12 cellular contexts compared by ENCODE assay signal in the genomic region with DNA sequence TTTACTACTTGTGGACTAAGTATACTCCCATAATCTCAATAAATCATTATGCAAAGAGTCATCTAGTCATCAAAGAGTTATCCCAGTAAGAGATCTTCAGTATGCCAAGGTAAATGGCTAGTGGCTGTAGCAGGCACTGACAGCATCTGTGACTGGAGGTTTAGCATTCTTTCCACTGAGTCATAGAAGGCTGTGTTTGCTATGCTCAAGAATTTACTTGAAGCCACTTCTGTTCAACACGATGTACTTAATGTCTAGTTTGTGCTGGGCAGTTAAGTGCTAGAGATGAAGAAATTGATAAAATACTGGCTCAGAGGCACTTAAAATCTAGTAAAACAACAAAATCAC. TPM values are rescaled to one million over a fixed set of nuclear protein-coding genes. Genes with fewer than 3 reads are reported as not detected.
DNase-seq lines count a peak whose midpoint lies in the region; ATAC-seq and TF ChIP-seq lines count a peak whose summit lies in the region.
"Had no signal": no experiment of that assay in that cellular context is flagged by ENCODE, and none has a peak within 500 bp of the region (broad histone marks: within the 10 kb centered on the region; RNA-seq: fewer than 3 reads in every experiment).

No MANE protein-coding gene starts in this region.

- no peaks in the 10 kb centered on the region for H4K20me1 ChIP-seq in PC-9 (ENCODE audit: insufficient read depth)
- H4K20me1 ChIP-seq: BLaER1 had no signal

- H3K79me2 ChIP-seq in PC-9 (ENCODE audit: low read depth): no peaks in the 10 kb centered on the region

- H3K4me3 ChIP-seq in PC-9 (no peak overlapping the region), skeletal muscle satellite cell (ENCODE audit: low read length) (no peak overlapping the region)
- H3K4me3 ChIP-seq: BLaER1, testis had no signal

- H3K9me3 Mint-ChIP-seq in activated CD4-positive, alpha-beta T cell treated with anti-CD3 and anti-CD28 coated beads for 36 hours (ENCODE audit: low read depth): peaks cover 12% of the 10 kb centered on the region

- H3K9ac ChIP-seq in skeletal muscle satellite cell (ENCODE audit: low read depth, low read length): peak overlapping the region; percentile 19
- H3K9ac ChIP-seq: BLaER1 had no signal

- no peak overlapping the region for H3K4me3 Mint-ChIP-seq in activated CD4-positive, alpha-beta T cell treated with anti-CD3 and anti-CD28 coated beads for 36 hours

- H3K36me3 ChIP-seq in PC-9 (ENCODE audit: low read depth) (no peaks in the 10 kb centered on the region), skeletal muscle satellite cell (ENCODE audit: insufficient read depth, low read length) (no peaks in the 10 kb centered on the region)

- CTCF ChIA-PET in activated CD4-positive, alpha-beta T cell treated with anti-CD3 and anti-CD28 coated beads for 36 hours (lab: Charles Lee): no interaction called here
- CTCF ChIA-PET in PC-9 (lab: Charles Lee): no interaction called here

- H3K36me3 Mint-ChIP-seq in activated CD4-positive, alpha-beta T cell treated with anti-CD3 and anti-CD28 coated beads for 36 hours (ENCODE audit: low read depth): peaks cover 82% of the 10 kb centered on the region

- H3K9me2 ChIP-seq in PC-9 (ENCODE audit: insufficient read depth): no peaks in the 10 kb centered on the region

- no peak overlapping the region for H2AFZ ChIP-seq in PC-9

- H3F3A ChIP-seq in PC-9 (ENCODE audit: insufficient read depth, low read depth): peaks cover 14% of the 10 kb centered on the region; the same call in 1 of the 2 replicates

- H3K4me1 ChIP-seq in PC-9 (replicated peaks; ENCODE audit: insufficient read depth) (peaks cover 33% of the 10 kb centered on the region), skeletal muscle satellite cell (ENCODE audit: control insufficient read depth, insufficient read depth, low read length) (peaks cover 32% of the 10 kb centered on the region)
- H3K4me1 ChIP-seq: testis had no signal

- peak overlapping the region; percentile 86 for H3K27ac Mint-ChIP-seq in activated CD4-positive, alpha-beta T cell treated with anti-CD3 and anti-CD28 coated beads for 36 hours

- peaks cover 83% of the 10 kb centered on the region for H3K4me1 Mint-ChIP-seq in activated CD4-positive, alpha-beta T cell treated with anti-CD3 and anti-CD28 coated beads for 36 hours

- H3K9me3 ChIP-seq in PC-9 (ENCODE audit: insufficient read depth, low read depth) (peaks cover 3% of the 10 kb centered on the region; the same call in 1 of the 2 replicates), skeletal muscle satellite cell (replicated peaks; ENCODE audit: low read length) (no peaks in the 10 kb centered on the region)
- H3K9me3 ChIP-seq: testis had no signal

- intact Hi-C loops in activated CD4-positive, alpha-beta T cell treated with anti-CD3 and anti-CD28 coated beads for 36 hours (cut with DNase I, micrococcal nuclease): loop anchor here in 1 of 2 experiments (2.0 kb wide), 1 partner anchor 15 kb away; no protein-coding TSS in a partner anchor
- intact Hi-C loops in PC-9 (cut with micrococcal nuclease; ENCODE audit: unreplicated experiment): loop anchor here (1.0 kb wide), 1 partner anchor 220 kb away; no protein-coding TSS in a partner anchor

- H3K27me3 Mint-ChIP-seq in activated CD4-positive, alpha-beta T cell treated with anti-CD3 and anti-CD28 coated beads for 36 hours: no peaks in the 10 kb centered on the region

- BruUV-seq in PC-9 (replicated peaks; lab: Mats Ljungman, UMichigan): no TSS peak

- no peak for TF ChIP-seq CTCF in PC-9 (conservative IDR thresholded peaks at IDR 0.05)

- ATAC-seq in activated CD4-positive, alpha-beta T cell treated with anti-CD3 and anti-CD28 coated beads for 36 hours: peak; percentile 72

- H3K27me3 ChIP-seq in PC-9 (ENCODE audit: insufficient read depth, low read depth): no peaks in the 10 kb centered on the region
- no peaks in the 10 kb centered on the region for H3K27me3 ChIP-seq in skeletal muscle satellite cell (ENCODE audit: control insufficient read depth, insufficient read depth, low read length)
- H3K27me3 ChIP-seq: BLaER1, testis had no signal

- H3K27ac ChIP-seq in PC-9 (peak overlapping the region; percentile 11), epithelial cell of prostate (peak overlapping the region; percentile 66)
- H3K27ac ChIP-seq: BLaER1, testis had no signal

- DNase-seq in activated CD4-positive, alpha-beta T cell treated with anti-CD3 and anti-CD28 coated beads for 36 hours: peak; percentile 39
- no peak for DNase-seq in activated CD4-positive, alpha-beta T cell treated with anti-CD3 and anti-CD28 coated beads, Interleukin-2, amount 50 U/mL, for 48 hours
- peak; percentile 59 to 98 for DNase-seq in PC-9
- peak; percentile 73 for DNase-seq in epithelial cell of prostate (ENCODE audit: low read depth, low spot score)
- no peak for DNase-seq in COLO668 (lab: John Stamatoyannopoulos, UW; ENCODE audit: unreplicated experiment)
- no peak for DNase-seq in activated CD4-positive, alpha-beta T cell treated with anti-CD3 and anti-CD28 coated beads for 48 hours
- DNase-seq in NCI-H1417 (lab: John Stamatoyannopoulos, UW): no peak
- DNase-seq: cortex of kidney, kidney, testis had no signal

- POLR2A ChIA-PET in activated CD4-positive, alpha-beta T cell treated with anti-CD3 and anti-CD28 coated beads for 36 hours (lab: Charles Lee): no interaction called here
- POLR2A ChIA-PET in PC-9 (lab: Charles Lee; ENCODE audit: unreplicated experiment): interaction anchor here (0.7 kb wide), 1 partner anchor 457 kb away, joined by 3 read pairs; no protein-coding TSS in a partner anchor

- H3K4me2 ChIP-seq in PC-9: 0 out of 2 replicates have a peak overlapping the region, but pooled peaks have one; percentile 3
- peak overlapping the region; percentile 4 for H3K4me2 ChIP-seq in skeletal muscle satellite cell (ENCODE audit: low read length)
- H3K4me2 ChIP-seq: BLaER1 had no signal

RNA-seq across cellular contexts. Expression of a gene that starts 13.1 kb away (rescaled TPM):
- total RNA-seq in activated CD4-positive, alpha-beta T cell treated with anti-CD3 and anti-CD28 coated beads for 36 hours: 100 to 1,000 TPM; 313 to 418 TPM
- total RNA-seq in PC-9 (2021): 45.1 and 54.7 TPM in 2 replicates
- total RNA-seq in skeletal muscle satellite cell (2012; rRNA removed): not detected in 2 replicates
- total RNA-seq: testis had no signal

RNA-seq across cellular contexts. Expression of a gene that starts 40.1 kb away (rescaled TPM):
- 10 to 100 TPM; 38.3 to 40.8 TPM for total RNA-seq in activated CD4-positive, alpha-beta T cell treated with anti-CD3 and anti-CD28 coated beads for 36 hours
- total RNA-seq in PC-9 (2021): 0.11 and 0.20 TPM in 2 replicates
- not detected in 2 replicates for total RNA-seq in skeletal muscle satellite cell (2012; rRNA removed)

Comparison
In these comparisons a context has a peak if more than half of its experiments do, and no peak if none do; other contexts are left out.
1. DNase-seq: peak in activated CD4-positive, alpha-beta T cell treated with anti-CD3 and anti-CD28 coated beads for 36 hours (single experiment), PC-9 (2 of 2) and epithelial cell of prostate (single experiment); none in activated CD4-positive, alpha-beta T cell treated with anti-CD3 and anti-CD28 coated beads, Interleukin-2, amount 50 U/mL, for 48 hours (0 of 2), COLO668 (single experiment), activated CD4-positive, alpha-beta T cell treated with anti-CD3 and anti-CD28 coated beads for 48 hours (single experiment) and NCI-H1417 (0 of 3).
2. RNA of a gene that starts 40.1 kb away (total RNA-seq): 38.3 to 40.8 TPM in activated CD4-positive, alpha-beta T cell treated with anti-CD3 and anti-CD28 coated beads for 36 hours; 0.11 to 0.20 TPM in PC-9; every median in the first group is over 10 times any median in the second.